ENCODE assay signal across 8 cellular contexts in the genomic region with DNA sequence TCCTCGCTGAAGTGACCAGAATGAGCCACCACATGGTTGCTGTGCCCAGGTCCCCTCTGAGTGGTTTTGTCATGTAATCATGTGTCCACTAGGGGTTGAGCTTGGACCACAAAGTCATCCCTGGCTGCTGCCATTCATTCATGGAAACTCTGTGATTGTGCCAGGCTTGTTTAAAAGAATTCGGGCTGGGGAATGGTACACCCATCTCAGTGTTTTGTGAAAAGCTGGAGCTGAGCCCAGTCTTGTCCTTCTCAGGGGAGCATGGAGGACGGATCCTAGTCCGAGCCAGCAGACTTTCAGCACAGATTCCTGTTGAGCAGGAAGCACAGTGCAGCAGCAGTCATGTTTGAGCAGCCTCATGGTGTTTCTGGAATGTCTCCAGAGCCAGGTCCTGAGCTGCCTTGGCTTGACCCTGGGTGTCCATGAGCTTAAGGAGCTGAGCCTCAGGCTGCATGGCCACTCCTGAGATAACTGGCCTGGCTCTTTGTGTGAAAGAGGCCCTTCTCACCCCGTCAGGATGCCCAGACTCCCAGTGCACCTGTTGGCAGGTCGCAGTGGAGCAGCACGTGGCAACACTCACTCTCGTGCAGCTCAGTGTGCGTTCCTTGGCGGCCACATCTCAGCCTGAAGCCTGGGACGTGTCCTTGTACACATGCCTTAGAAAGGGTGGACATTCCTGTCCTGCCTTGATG.
A peak's percentile ranks its signal among the peaks of the same experiment; 100 is the strongest.
DNase-seq lines count a peak whose midpoint lies in the region; ATAC-seq and TF ChIP-seq lines count a peak whose summit lies in the region.

No MANE protein-coding gene starts in this region.

- H3K9me3 Mint-ChIP-seq in activated CD4-positive, alpha-beta memory T cell treated with anti-CD3 and anti-CD28 coated beads for 36 hours: no peaks in the 10 kb centered on the region
- no peaks in the 10 kb centered on the region for H3K9me3 Mint-ChIP-seq in activated CD4-positive, alpha-beta memory T cell treated with anti-CD3 and anti-CD28 coated beads, Interleukin-2, amount 10 ng/mL, durations not matched to agents 7 days and 5 days
- no peaks in the 10 kb centered on the region for H3K9me3 Mint-ChIP-seq in neural progenitor cell
- no peaks in the 10 kb centered on the region for H3K9me3 Mint-ChIP-seq in effector memory CD8-positive, alpha-beta T cell

- intact Hi-C loops in activated CD4-positive, alpha-beta memory T cell treated with anti-CD3 and anti-CD28 coated beads for 36 hours (cut with micrococcal nuclease): no loop called here

- H3K36me3 ChIP-seq in neural progenitor cell: no peaks in the 10 kb centered on the region

- TF ChIP-seq CTCF in neural progenitor cell (IDR thresholded peaks at IDR 0.05): peak; percentile 78

- CTCF ChIA-PET in activated CD4-positive, alpha-beta memory T cell treated with anti-CD3 and anti-CD28 coated beads for 36 hours (lab: Charles Lee): interaction anchor here (0.7 to 1.3 kb wide), 2 partner anchors 312 to 416 kb away, joined by 3 to 4 read pairs; no protein-coding TSS in a partner anchor
- CTCF ChIA-PET in activated CD4-positive, alpha-beta memory T cell treated with anti-CD3 and anti-CD28 coated beads, Interleukin-2, amount 10 ng/mL, durations not matched to agents 7 days and 5 days (lab: Charles Lee): no interaction called here

- no peaks in the 10 kb centered on the region for H3K27me3 ChIP-seq in neural progenitor cell

- H3K36me3 Mint-ChIP-seq in activated CD4-positive, alpha-beta memory T cell treated with anti-CD3 and anti-CD28 coated beads for 36 hours: no peaks in the 10 kb centered on the region
- no peaks in the 10 kb centered on the region for H3K36me3 Mint-ChIP-seq in activated CD4-positive, alpha-beta memory T cell treated with anti-CD3 and anti-CD28 coated beads, Interleukin-2, amount 10 ng/mL, durations not matched to agents 7 days and 5 days (ENCODE audit: low read depth)
- peaks cover 4% of the 10 kb centered on the region for H3K36me3 Mint-ChIP-seq in neural progenitor cell
- H3K36me3 Mint-ChIP-seq in effector memory CD8-positive, alpha-beta T cell (ENCODE audit: insufficient read depth): no peaks in the 10 kb centered on the region

- POLR2A ChIA-PET in activated CD4-positive, alpha-beta memory T cell treated with anti-CD3 and anti-CD28 coated beads for 36 hours (lab: Charles Lee): no interaction called here
- POLR2A ChIA-PET in activated CD4-positive, alpha-beta memory T cell treated with anti-CD3 and anti-CD28 coated beads, Interleukin-2, amount 10 ng/mL, durations not matched to agents 7 days and 5 days (lab: Charles Lee): no interaction called here

- no peak overlapping the region for H3K27ac ChIP-seq in neural progenitor cell

- no peak overlapping the region for H3K4me3 Mint-ChIP-seq in activated CD4-positive, alpha-beta memory T cell treated with anti-CD3 and anti-CD28 coated beads for 36 hours
- H3K4me3 Mint-ChIP-seq in activated CD4-positive, alpha-beta memory T cell treated with anti-CD3 and anti-CD28 coated beads, Interleukin-2, amount 10 ng/mL, durations not matched to agents 7 days and 5 days: no peak overlapping the region
- H3K4me3 Mint-ChIP-seq in neural progenitor cell: no peak overlapping the region
- H3K4me3 Mint-ChIP-seq in effector memory CD8-positive, alpha-beta T cell: no peak overlapping the region

- H4K20me1 ChIP-seq in neural progenitor cell (ENCODE audit: low read depth): no peaks in the 10 kb centered on the region

- no peaks in the 10 kb centered on the region for H3K9me3 ChIP-seq in neural progenitor cell (ENCODE audit: low read depth)

- peak overlapping the region; percentile 17 for H3K4me2 ChIP-seq in neural progenitor cell

- H3K27ac Mint-ChIP-seq in activated CD4-positive, alpha-beta memory T cell treated with anti-CD3 and anti-CD28 coated beads for 36 hours: no peak overlapping the region
- H3K27ac Mint-ChIP-seq in activated CD4-positive, alpha-beta memory T cell treated with anti-CD3 and anti-CD28 coated beads, Interleukin-2, amount 10 ng/mL, durations not matched to agents 7 days and 5 days: no peak overlapping the region
- H3K27ac Mint-ChIP-seq in neural progenitor cell: peak overlapping the region; percentile 80
- no peak overlapping the region for H3K27ac Mint-ChIP-seq in effector memory CD8-positive, alpha-beta T cell

- no peak for ATAC-seq in effector memory CD8-positive, alpha-beta T cell (replicated peaks)
- ATAC-seq in GM19324 (IDR thresholded peaks at IDR 0.05; ENCODE audit: low FRiP score, unreplicated experiment): no peak

- peaks cover 4% of the 10 kb centered on the region for H3K27me3 Mint-ChIP-seq in activated CD4-positive, alpha-beta memory T cell treated with anti-CD3 and anti-CD28 coated beads for 36 hours
- H3K27me3 Mint-ChIP-seq in activated CD4-positive, alpha-beta memory T cell treated with anti-CD3 and anti-CD28 coated beads, Interleukin-2, amount 10 ng/mL, durations not matched to agents 7 days and 5 days: peaks cover 4% of the 10 kb centered on the region
- H3K27me3 Mint-ChIP-seq in neural progenitor cell (ENCODE audit: insufficient read depth, low read depth): no peaks in the 10 kb centered on the region
- peaks cover 28 to 36% of the 10 kb centered on the region in 2 donors for H3K27me3 Mint-ChIP-seq in effector memory CD8-positive, alpha-beta T cell

- no peaks in the 10 kb centered on the region for H3K79me2 ChIP-seq in neural progenitor cell (ENCODE audit: low read depth)

- H3K4me1 ChIP-seq in neural progenitor cell: peaks cover 14% of the 10 kb centered on the region

- peaks cover 8% of the 10 kb centered on the region for H3F3A ChIP-seq in neural progenitor cell (ENCODE audit: low read depth)

- no peak overlapping the region for H3K4me3 ChIP-seq in neural progenitor cell

- no peak overlapping the region for H2AFZ ChIP-seq in neural progenitor cell (replicated peaks)

- H3K4me1 Mint-ChIP-seq in activated CD4-positive, alpha-beta memory T cell treated with anti-CD3 and anti-CD28 coated beads for 36 hours (ENCODE audit: low read depth): no peaks in the 10 kb centered on the region
- H3K4me1 Mint-ChIP-seq in activated CD4-positive, alpha-beta memory T cell treated with anti-CD3 and anti-CD28 coated beads, Interleukin-2, amount 10 ng/mL, durations not matched to agents 7 days and 5 days: no peaks in the 10 kb centered on the region
- H3K4me1 Mint-ChIP-seq in neural progenitor cell: peaks cover 44% of the 10 kb centered on the region
- no peaks in the 10 kb centered on the region for H3K4me1 Mint-ChIP-seq in effector memory CD8-positive, alpha-beta T cell (ENCODE audit: low read depth in 2 of 2)

- H3K9ac ChIP-seq in neural progenitor cell: no peak overlapping the region

- DNase-seq in activated CD4-positive, alpha-beta memory T cell treated with anti-CD3 and anti-CD28 coated beads for 36 hours: peak; percentile 26
- DNase-seq in activated CD4-positive, alpha-beta memory T cell treated with anti-CD3 and anti-CD28 coated beads, Interleukin-2, amount 10 ng/mL, durations not matched to agents 7 days and 5 days: no peak
- DNase-seq in NCI-H1092 treated with DMSO at 0.1 percent for 48 hours (lab: John Stamatoyannopoulos, UW) (peak; percentile 46), SW480 (ENCODE audit: low spot score) (peak; percentile 65), fibroblast of the conjunctiva (ENCODE audit: low read depth) (peak; percentile 92), neural progenitor cell (ENCODE audit: low spot score) (peak; percentile 83)
- no peak for DNase-seq in effector memory CD8-positive, alpha-beta T cell

Comparison
In these comparisons a context has a peak if more than half of its experiments do, and no peak if none do; other contexts are left out.
1. DNase-seq: peak in activated CD4-positive, alpha-beta memory T cell treated with anti-CD3 and anti-CD28 coated beads for 36 hours (single experiment), NCI-H1092 treated with DMSO at 0.1 percent for 48 hours (single experiment), SW480 (single experiment), fibroblast of the conjunctiva (single experiment) and neural progenitor cell (single experiment); none in activated CD4-positive, alpha-beta memory T cell treated with anti-CD3 and anti-CD28 coated beads, Interleukin-2, amount 10 ng/mL, durations not matched to agents 7 days and 5 days (single experiment) and effector memory CD8-positive, alpha-beta T cell (0 of 3).